Comparison of ENCODE assay signal across 8 cellular contexts in the genomic region with DNA sequence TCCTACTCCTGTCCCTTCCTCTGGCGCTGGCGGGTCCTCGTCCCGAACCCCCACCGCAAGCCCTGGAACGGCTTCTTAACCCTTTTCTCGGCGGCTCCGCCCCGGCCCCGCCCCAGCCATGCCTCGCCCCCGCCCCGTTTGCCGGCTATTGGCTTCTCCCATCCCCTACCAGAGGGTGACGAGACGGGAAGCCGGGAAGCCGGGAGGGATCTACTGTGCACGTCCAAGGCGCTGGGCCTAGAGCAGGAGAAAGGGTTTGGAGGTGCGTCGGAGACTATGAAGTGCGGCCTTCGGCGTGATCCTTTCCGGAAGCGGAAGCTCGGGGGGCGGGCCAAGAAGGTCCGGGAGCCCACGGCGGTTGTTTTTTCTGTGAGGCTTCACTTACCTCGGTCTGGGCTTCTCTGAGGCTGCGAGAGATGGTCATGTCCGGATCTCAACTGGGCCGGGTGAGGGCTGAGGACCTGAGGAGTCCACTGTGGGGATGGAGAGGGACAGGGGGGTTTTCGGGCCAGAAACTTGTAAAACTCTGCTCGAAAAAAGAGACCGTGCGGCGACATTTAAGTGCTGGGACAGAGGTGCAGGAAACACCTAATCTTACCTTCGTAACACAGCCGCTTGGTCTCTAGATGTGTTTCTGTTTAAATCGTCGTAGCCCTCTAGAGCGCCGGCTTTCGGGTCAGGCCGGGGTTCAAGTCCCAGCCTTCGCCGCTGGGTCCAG. TPM values are rescaled to one million over a fixed set of nuclear protein-coding genes. Genes with fewer than 3 reads are reported as not detected.
DNase-seq lines count a peak whose midpoint lies in the region; ATAC-seq and TF ChIP-seq lines count a peak whose summit lies in the region.

No MANE protein-coding gene starts in this region.

- peak overlapping the region; percentile 84 for H3K4me3 ChIP-seq in coronary artery

- POLR2A ChIA-PET in activated CD4-positive, alpha-beta T cell treated with anti-CD3 and anti-CD28 coated beads for 36 hours (lab: Charles Lee) = interaction anchor here (1.0 kb wide), 1 partner anchor 367 kb away, joined by 6 read pairs; a partner anchor contains a TSS

- H3K4me3 Mint-ChIP-seq in activated CD4-positive, alpha-beta T cell treated with anti-CD3 and anti-CD28 coated beads for 36 hours = peak overlapping the region; percentile 97

- no peaks in the 10 kb centered on the region for H3K36me3 Mint-ChIP-seq in activated CD4-positive, alpha-beta T cell treated with anti-CD3 and anti-CD28 coated beads for 36 hours (ENCODE audit: low read depth)

- intact Hi-C loops in activated CD4-positive, alpha-beta T cell treated with anti-CD3 and anti-CD28 coated beads for 36 hours (cut with DNase I, micrococcal nuclease) = loop anchor here (1.0 to 5.0 kb wide), 8 partner anchors 18 to 486 kb away; a partner anchor contains a TSS

- CTCF ChIA-PET in activated CD4-positive, alpha-beta T cell treated with anti-CD3 and anti-CD28 coated beads for 36 hours (lab: Charles Lee) = interaction anchor here (1.4 kb wide), 1 partner anchor 19 kb away, joined by 3 read pairs; no protein-coding TSS in a partner anchor

- ATAC-seq in HG02763 (IDR thresholded peaks at IDR 0.05; ENCODE audit: unreplicated experiment) (peak; percentile 91), left lobe of liver (peak; percentile 96), GM18861 (IDR thresholded peaks at IDR 0.05; ENCODE audit: unreplicated experiment) (no peak)
- ATAC-seq in activated CD4-positive, alpha-beta T cell treated with anti-CD3 and anti-CD28 coated beads for 36 hours = peak; percentile 94

- no peaks in the 10 kb centered on the region for H3K27me3 Mint-ChIP-seq in activated CD4-positive, alpha-beta T cell treated with anti-CD3 and anti-CD28 coated beads for 36 hours

- DNase-seq in GM03348 (ENCODE audit: low spot score) (peak; percentile 79), NCI-H2196 (lab: John Stamatoyannopoulos, UW; ENCODE audit: unreplicated experiment) (peak; percentile 71), coronary artery (ENCODE audit: low spot score) (peak; percentile 96), left lobe of liver (ENCODE audit: low spot score) (peak; percentile 84)
- peak; percentile 87 for DNase-seq in activated CD4-positive, alpha-beta T cell treated with anti-CD3 and anti-CD28 coated beads for 36 hours
- DNase-seq in stimulated activated CD4-positive, alpha-beta T cell treated with anti-CD3 and anti-CD28 coated beads, Interleukin-2, amount 100 ng/mL, for 48 hours = peak; percentile 37 to 45

- no peak for TF ChIP-seq CTCF in coronary artery (IDR thresholded peaks at IDR 0.05)

- no peaks in the 10 kb centered on the region for H3K9me3 Mint-ChIP-seq in activated CD4-positive, alpha-beta T cell treated with anti-CD3 and anti-CD28 coated beads for 36 hours (ENCODE audit: low read depth)

- H3K27ac Mint-ChIP-seq in activated CD4-positive, alpha-beta T cell treated with anti-CD3 and anti-CD28 coated beads for 36 hours = peak overlapping the region; percentile 96

- H3K4me1 Mint-ChIP-seq in activated CD4-positive, alpha-beta T cell treated with anti-CD3 and anti-CD28 coated beads for 36 hours = peaks cover 25% of the 10 kb centered on the region

- H3K27ac ChIP-seq in coronary artery = peak overlapping the region; percentile 72 to 83

RNA-seq across cellular contexts. Expression of a gene that starts 21.4 kb away (rescaled TPM):
- total RNA-seq in activated CD4-positive, alpha-beta T cell treated with anti-CD3 and anti-CD28 coated beads for 36 hours = not detected
- 0.60 TPM for total RNA-seq in left lobe of liver

Comparison
In these comparisons a context has a peak if more than half of its experiments do, and no peak if none do; other contexts are left out.
1. DNase-seq: peak in every context shown above with its lines; median percentile 96 in coronary artery; 87 in activated CD4-positive, alpha-beta T cell treated with anti-CD3 and anti-CD28 coated beads for 36 hours; 84 in left lobe of liver; 79 in GM03348; 71 in NCI-H2196; 41 in stimulated activated CD4-positive, alpha-beta T cell treated with anti-CD3 and anti-CD28 coated beads, Interleukin-2, amount 100 ng/mL, for 48 hours.